In the genomic region with DNA sequence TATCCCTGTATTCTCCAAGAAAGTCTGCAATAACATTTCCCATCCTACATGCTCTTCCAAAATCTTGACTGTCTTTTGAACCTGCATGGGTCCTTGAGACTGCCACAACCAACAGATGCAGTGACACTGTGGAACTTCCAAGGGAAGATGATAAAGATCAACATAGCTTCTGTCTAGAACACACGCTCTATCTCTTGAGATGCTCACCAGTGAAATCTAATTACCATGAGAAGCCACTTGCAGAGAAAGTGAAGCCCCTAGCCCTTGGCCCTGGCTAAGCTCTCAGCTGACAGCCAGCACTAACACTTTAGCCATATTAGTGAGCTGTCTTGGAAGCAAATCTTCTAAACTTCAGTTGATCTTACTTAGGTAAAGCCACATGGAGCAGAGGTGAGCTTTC, we compare ENCODE assay signal across 30 cellular contexts. TPM values are rescaled to one million over a fixed set of nuclear protein-coding genes. Genes with fewer than 3 reads are reported as not detected.
"Had no signal": no experiment of that assay in that cellular context is flagged by ENCODE, and none has a peak within 500 bp of the region (broad histone marks: within the 10 kb centered on the region; RNA-seq: fewer than 3 reads in every experiment).

No MANE protein-coding gene starts in this region.

- H3K9me3 Mint-ChIP-seq: activated CD4-positive, alpha-beta T cell treated with anti-CD3 and anti-CD28 coated beads, Interleukin-2, amount 10 ng/mL, durations not matched to agents 7 days and 5 days had no signal

- H3K27ac Mint-ChIP-seq: activated CD4-positive, alpha-beta T cell treated with anti-CD3 and anti-CD28 coated beads for 36 hours; activated CD4-positive, alpha-beta T cell treated with anti-CD3 and anti-CD28 coated beads, Interleukin-2, amount 10 ng/mL, durations not matched to agents 7 days and 5 days; activated CD8-positive, alpha-beta T cell treated with anti-CD3 and anti-CD28 coated beads for 36 hours; activated naive CD8-positive, alpha-beta T cell; activated T-helper 17 cell treated with anti-CD3 and anti-CD28 coated beads, Interleukin-2, amount 50 U/mL, for 72 hours had no signal

- H3K4me3 Mint-ChIP-seq: activated CD4-positive, alpha-beta T cell treated with anti-CD3 and anti-CD28 coated beads for 36 hours; activated CD4-positive, alpha-beta T cell treated with anti-CD3 and anti-CD28 coated beads, Interleukin-2, amount 10 ng/mL, durations not matched to agents 7 days and 5 days; activated CD8-positive, alpha-beta T cell treated with anti-CD3 and anti-CD28 coated beads for 36 hours; activated naive CD8-positive, alpha-beta T cell; activated T-cell treated with anti-CD3 and anti-CD28 coated beads, Interleukin-2, amount 50 U/mL, for 4 hours; activated T-helper 17 cell treated with anti-CD3 and anti-CD28 coated beads, Interleukin-2, amount 50 U/mL, for 72 hours had no signal

- H3K27me3 Mint-ChIP-seq: activated CD4-positive, alpha-beta T cell treated with anti-CD3 and anti-CD28 coated beads for 36 hours; activated T-helper 17 cell treated with anti-CD3 and anti-CD28 coated beads, Interleukin-2, amount 50 U/mL, for 72 hours had no signal

- H3K36me3 ChIP-seq: esophagus squamous epithelium, gastroesophageal sphincter, heart right ventricle had no signal

- H3K4me3 ChIP-seq: body of pancreas, esophagus squamous epithelium, gastroesophageal sphincter, heart right ventricle had no signal

- H3K27me3 ChIP-seq: body of pancreas, esophagus squamous epithelium, gastroesophageal sphincter, heart right ventricle had no signal

- H3K9me3 ChIP-seq: body of pancreas had no signal

- DNase-seq: activated CD4-positive, alpha-beta T cell treated with anti-CD3 and anti-CD28 coated beads for 36 hours; activated CD4-positive, alpha-beta T cell treated with anti-CD3 and anti-CD28 coated beads, Interleukin-2, amount 10 ng/mL, durations not matched to agents 7 days and 5 days; activated CD4-positive, alpha-beta T cell treated with anti-CD3 and anti-CD28 coated beads, Interleukin-2, amount 50 U/mL, for 48 hours; activated CD4-positive, CD25-positive, alpha-beta regulatory T cell; activated CD4-positive, CD25-positive, alpha-beta regulatory T cell treated with anti-CD3 and anti-CD28 coated beads, Interleukin-2, amount 50 U/mL, for 72 hours; activated CD8-positive, alpha-beta memory T cell treated with anti-CD3 and anti-CD28 coated beads for 24 hours; activated CD8-positive, alpha-beta T cell treated with anti-CD3 and anti-CD28 coated beads for 36 hours; activated effector memory CD4-positive, alpha-beta T cell treated with Interleukin-2 at 50 U/mL for 16 hours; activated gamma-delta T cell treated with Interleukin-2 at 50 U/mL for 16 hours; activated naive CD4-positive, alpha-beta T cell treated with anti-CD3 and anti-CD28 coated beads, Interleukin-2, amount 50 U/mL, for 16 hours; activated naive CD4-positive, alpha-beta T cell treated with Interleukin-2 at 50 U/mL for 16 hours; activated T-cell treated with anti-CD3 and anti-CD28 coated beads, Interleukin-2, amount 50 U/mL, for 4 hours; amniotic stem cell; aorta; body of pancreas; caudate nucleus; cortex of kidney; dermis blood vessel endothelial cell; effector CD4-positive, alpha-beta T cell; esophagus squamous epithelium; foreskin melanocyte; heart right ventricle had no signal

- H3K27ac ChIP-seq: body of pancreas, epithelial cell of prostate, esophagus squamous epithelium, gastroesophageal sphincter, heart right ventricle had no signal

- ATAC-seq: activated CD4-positive, alpha-beta T cell treated with anti-CD3 and anti-CD28 coated beads for 36 hours; activated CD8-positive, alpha-beta T cell treated with anti-CD3 and anti-CD28 coated beads for 36 hours; activated T-cell treated with anti-CD3 and anti-CD28 coated beads, Interleukin-2, amount 50 U/mL, for 4 hours; activated T-helper 17 cell treated with anti-CD3 and anti-CD28 coated beads, Interleukin-2, amount 50 U/mL, for 72 hours; body of pancreas; gastroesophageal sphincter; heart right ventricle had no signal

RNA-seq across cellular contexts. Expression of gene EOMES, which starts 36.6 kb away (rescaled TPM):
- total RNA-seq: chondrocyte, dermis blood vessel endothelial cell, endothelial cell of umbilical vein, fibroblast of villous mesenchyme, glomerular endothelial cell had no signal
- polyA plus RNA-seq: endothelial cell of umbilical vein had no signal
